22 cellular contexts compared by ENCODE assay signal in genomic region chr4:56732301-56732700, GRCh38.
"Had no signal": no experiment of that assay in that cellular context is flagged by ENCODE, and none has a peak within 500 bp of the region (broad histone marks: within the 10 kb centered on the region; RNA-seq: fewer than 3 reads in every experiment).

No MANE protein-coding gene starts in this region.

- ATAC-seq: activated T-cell treated with anti-CD3 and anti-CD28 coated beads, Interleukin-2, amount 50 U/mL, for 4 hours; SK-N-SH treated with all-trans-retinoic acid at 6 μM for 48 hours had no signal

- H3K36me3 ChIP-seq: cardiac muscle cell, prostate gland had no signal

- H3K9me3 ChIP-seq: mucosa of descending colon, prostate gland had no signal

- H3K9me3 Mint-ChIP-seq: activated T-cell treated with anti-CD3 and anti-CD28 coated beads, Interleukin-2, amount 50 U/mL, for 4 hours; memory B cell had no signal

- H3K27me3 ChIP-seq: cardiac muscle cell had no signal

- H3K36me3 Mint-ChIP-seq: activated naive CD8-positive, alpha-beta T cell; memory B cell; naive B cell had no signal

- H3K4me3 ChIP-seq: cardiac muscle cell, mucosa of descending colon, prostate gland had no signal

- H3K27ac Mint-ChIP-seq: activated naive CD8-positive, alpha-beta T cell; activated T-helper 2 cell treated with anti-CD3 and anti-CD28 coated beads, Interferon-gamma antibody, Interleukin-2, Interleukin-4, amounts not matched to agents 10 μg/mL and 5 μg/mL and 100 μg/mL, durations not matched to agents 14 hours and 24 hours and 36 hours; memory B cell had no signal

- FAIRE-seq: endometrium, islet of Langerhans had no signal

- DNase-seq: activated CD4-positive, alpha-beta T cell treated with anti-CD3 and anti-CD28 coated beads for 1 hour; activated CD4-positive, alpha-beta T cell treated with anti-CD3 and anti-CD28 coated beads, Interleukin-2, amount 50 U/mL, for 48 hours; activated CD8-positive, alpha-beta memory T cell treated with anti-CD3 and anti-CD28 coated beads, Interleukin-2, amount 50 U/mL, for 48 hours; activated naive CD4-positive, alpha-beta T cell; activated T-cell treated with anti-CD3 and anti-CD28 coated beads, Interleukin-2, amount 50 U/mL, for 4 hours; amniotic stem cell; effector CD4-positive, alpha-beta T cell; foreskin melanocyte; hypothalamus; naive B cell; stimulated activated CD4-positive, alpha-beta T cell treated with anti-CD3 and anti-CD28 coated beads, Interleukin-4, amount 100 ng/mL, for 24 hours; stimulated activated naive CD4-positive, alpha-beta T cell treated with Interleukin-2 at 50 U/mL for 16 hours had no signal

- H3K4me3 Mint-ChIP-seq: activated naive CD8-positive, alpha-beta T cell; activated T-cell treated with anti-CD3 and anti-CD28 coated beads, Interleukin-2, amount 50 U/mL, for 4 hours; memory B cell had no signal

- H3K27ac ChIP-seq: cardiac muscle cell, prostate gland, VCaP had no signal

- H3K27me3 Mint-ChIP-seq: activated naive CD8-positive, alpha-beta T cell had no signal

- H3K4me1 ChIP-seq: prostate gland had no signal
